8 cellular contexts compared by ENCODE assay signal in genomic region chr1:15758953-15759661, GRCh38. TPM values are rescaled to one million over a fixed set of nuclear protein-coding genes. Genes with fewer than 3 reads are reported as not detected.
DNase-seq lines count a peak whose midpoint lies in the region; ATAC-seq and TF ChIP-seq lines count a peak whose summit lies in the region.

No MANE protein-coding gene starts in this region.

- H3K4me2 ChIP-seq in BLaER1 (peak overlapping the region; percentile 45), neural progenitor cell (peak overlapping the region; percentile 99)

- no peaks in the 10 kb centered on the region for H3K36me3 ChIP-seq in BLaER1
- peaks cover 21% of the 10 kb centered on the region for H3K36me3 ChIP-seq in SJSA1
- H3K36me3 ChIP-seq in neural progenitor cell: no peaks in the 10 kb centered on the region

- no peaks in the 10 kb centered on the region for H3K79me2 ChIP-seq in neural progenitor cell (ENCODE audit: low read depth)

- H3K27me3 Mint-ChIP-seq in neural progenitor cell (ENCODE audit: insufficient read depth, low read depth): peaks cover 21% of the 10 kb centered on the region

- peaks cover 38% of the 10 kb centered on the region for H3K4me1 Mint-ChIP-seq in neural progenitor cell

- H3K27me3 ChIP-seq in BLaER1 (peaks cover 77% of the 10 kb centered on the region), SJSA1 (replicated peaks) (no peaks in the 10 kb centered on the region), neural progenitor cell (peaks cover 55% of the 10 kb centered on the region)

- H3F3A ChIP-seq in neural progenitor cell (ENCODE audit: low read depth): peaks cover 61% of the 10 kb centered on the region

- no peak overlapping the region for H3K9ac ChIP-seq in BLaER1
- no peak overlapping the region for H3K9ac ChIP-seq in neural progenitor cell

- H3K4me1 ChIP-seq in BLaER1: peaks cover 17% of the 10 kb centered on the region
- peaks cover 49% of the 10 kb centered on the region for H3K4me1 ChIP-seq in SJSA1 (replicated peaks)
- H3K4me1 ChIP-seq in neural progenitor cell: peaks cover 54% of the 10 kb centered on the region

- H3K4me3 Mint-ChIP-seq in neural progenitor cell: peak overlapping the region; percentile 86

- peak overlapping the region; percentile 79 for H2AFZ ChIP-seq in neural progenitor cell (replicated peaks)

- H3K36me3 Mint-ChIP-seq in neural progenitor cell: no peaks in the 10 kb centered on the region

- H3K27ac ChIP-seq in BLaER1 (no peak overlapping the region), SJSA1 (peak overlapping the region; percentile 85), neural progenitor cell (no peak overlapping the region)

- peak overlapping the region; percentile 42 for H3K4me3 ChIP-seq in BLaER1
- peak overlapping the region; percentile 88 for H3K4me3 ChIP-seq in SJSA1
- peak overlapping the region; percentile 59 for H3K4me3 ChIP-seq in fibroblast of mammary gland (ENCODE audit: control insufficient read depth, low read depth, low read length)
- peak overlapping the region; percentile 89 for H3K4me3 ChIP-seq in neural progenitor cell

- ATAC-seq in HG03469 (IDR thresholded peaks at IDR 0.05; ENCODE audit: unreplicated experiment) (no peak), GM21360 (IDR thresholded peaks at IDR 0.05; ENCODE audit: unreplicated experiment) (no peak)

- no peaks in the 10 kb centered on the region for H3K9me3 ChIP-seq in BLaER1
- no peaks in the 10 kb centered on the region for H3K9me3 ChIP-seq in SJSA1 (replicated peaks)
- no peaks in the 10 kb centered on the region for H3K9me3 ChIP-seq in neural progenitor cell (ENCODE audit: low read depth)

- H3K9me3 Mint-ChIP-seq in neural progenitor cell: no peaks in the 10 kb centered on the region

- TF ChIP-seq CTCF in fibroblast of mammary gland (conservative IDR thresholded peaks at IDR 0.05; ENCODE audit: control insufficient read depth, insufficient read depth, low read depth, low read length): no peak
- TF ChIP-seq CTCF in neural progenitor cell (IDR thresholded peaks at IDR 0.05): no peak

- DNase-seq in SJSA1 (ENCODE audit: low read depth in 1 of 2, low spot score in 2 of 2): peak in 1 of 2 experiments; percentile 50
- no peak for DNase-seq in fibroblast of mammary gland (ENCODE audit: low read depth)
- DNase-seq in neural progenitor cell (ENCODE audit: low spot score): peak; percentile 72
- no peak for DNase-seq in GM19240 (ENCODE audit: insufficient read length, low spot score)
- DNase-seq in LoVo (ENCODE audit: low spot score): no peak

- H4K20me1 ChIP-seq in BLaER1 (peaks cover 34% of the 10 kb centered on the region), neural progenitor cell (ENCODE audit: low read depth) (peaks cover 21% of the 10 kb centered on the region)

- H3K27ac Mint-ChIP-seq in neural progenitor cell: no peak overlapping the region

RNA-seq across cellular contexts. Expression of gene FBLIM1, which starts 0.5 kb away (rescaled TPM):
- 66.6 and 151 TPM in 2 replicates for total RNA-seq in SJSA1 (2014; rRNA removed; shearing (Covaris generic))
- 4.7 and 13.0 TPM in 2 replicates for total RNA-seq in neural progenitor cell (ENCODE audit: low replicate concordance)

RNA-seq across cellular contexts. Expression of gene TMEM82, which starts 16.8 kb away (rescaled TPM):
- not detected in 2 replicates for total RNA-seq in SJSA1 (2014; rRNA removed; shearing (Covaris generic))
- 0.56 TPM in 1 of 2 replicates, not detected in the other for total RNA-seq in neural progenitor cell (ENCODE audit: low replicate concordance)

RNA-seq across cellular contexts. Expression of gene SLC25A34, which starts 23.0 kb away (rescaled TPM):
- 0.22 and 0.92 TPM in 2 replicates for total RNA-seq in SJSA1 (2014; rRNA removed; shearing (Covaris generic))
- 0.34 and 2.2 TPM in 2 replicates for total RNA-seq in neural progenitor cell (ENCODE audit: low replicate concordance)

RNA-seq across cellular contexts. Expression of gene UQCRHL, which starts 48.3 kb away (rescaled TPM):
- 2.1 and 4.6 TPM in 2 replicates for total RNA-seq in SJSA1 (2014; rRNA removed; shearing (Covaris generic))
- total RNA-seq in neural progenitor cell (ENCODE audit: low replicate concordance): 2.8 and 4.8 TPM in 2 replicates
